In the genomic region with DNA sequence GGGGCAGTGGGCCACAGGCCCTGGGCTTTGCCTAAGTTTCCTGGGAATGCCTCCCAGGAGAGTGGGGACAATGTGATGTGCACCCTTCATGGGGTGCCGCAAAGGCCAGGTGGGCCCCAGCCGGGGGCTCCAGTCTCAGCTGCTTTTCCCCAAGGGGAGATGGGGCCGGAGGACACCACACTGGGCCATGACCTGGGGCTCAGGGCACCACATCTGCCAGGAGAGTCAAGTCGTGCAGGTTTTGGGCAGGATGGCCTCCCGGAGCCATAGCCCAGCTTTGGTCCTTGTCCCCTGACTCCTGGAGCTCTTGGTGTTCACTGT, we compare ENCODE assay signal across 25 cellular contexts.
"Had no signal": no experiment of that assay in that cellular context is flagged by ENCODE, and none has a peak within 500 bp of the region (broad histone marks: within the 10 kb centered on the region; RNA-seq: fewer than 3 reads in every experiment).

No MANE protein-coding gene starts in this region.

- H3K27ac Mint-ChIP-seq: nephron; neural progenitor cell; progenitor cell of endocrine pancreas; stimulated activated naive CD8-positive, alpha-beta T cell treated with anti-CD3 and anti-CD28 coated beads, Interleukin-15, Interleukin-2, amounts not matched to agents 100 ng/mL and 50 ng/mL, for 24 hours had no signal

- H3K9me3 ChIP-seq: gastrocnemius medialis, right atrium auricular region, suprapubic skin, thyroid gland, vagina had no signal

- H3K4me1 ChIP-seq: neural progenitor cell had no signal

- ATAC-seq: gastrocnemius medialis; left lobe of liver; naive thymus-derived CD4-positive, alpha-beta T cell; sciatic nerve had no signal

- H3K27ac ChIP-seq: gastrocnemius medialis, hepatocyte, neural progenitor cell, parathyroid adenoma, suprapubic skin, thyroid gland, vagina had no signal

- H3K4me1 Mint-ChIP-seq: central memory CD8-positive, alpha-beta T cell had no signal

- H3K4me2 ChIP-seq: hepatocyte, neural progenitor cell, smooth muscle cell had no signal

- H3K9ac ChIP-seq: neural progenitor cell, parathyroid adenoma had no signal

- H3K4me3 ChIP-seq: gastrocnemius medialis, hepatocyte, neural progenitor cell, right atrium auricular region, smooth muscle cell, suprapubic skin, thyroid gland, vagina had no signal

- H3K4me3 Mint-ChIP-seq: central memory CD8-positive, alpha-beta T cell; naive thymus-derived CD4-positive, alpha-beta T cell; nephron; neural progenitor cell; stimulated activated naive CD8-positive, alpha-beta T cell treated with anti-CD3 and anti-CD28 coated beads, Interleukin-15, Interleukin-2, amounts not matched to agents 100 ng/mL and 50 ng/mL, for 24 hours had no signal

- H3K27me3 ChIP-seq: gastrocnemius medialis, hepatocyte, neural progenitor cell, right atrium auricular region, suprapubic skin, thyroid gland, vagina had no signal

- H3K36me3 ChIP-seq: gastrocnemius medialis, neural progenitor cell, right atrium auricular region, vagina had no signal

- H3K9me3 Mint-ChIP-seq: central memory CD8-positive, alpha-beta T cell; naive thymus-derived CD4-positive, alpha-beta T cell; nephron; neural progenitor cell; stimulated activated naive CD8-positive, alpha-beta T cell treated with anti-CD3 and anti-CD28 coated beads, Interleukin-15, Interleukin-2, amounts not matched to agents 100 ng/mL and 50 ng/mL, for 24 hours had no signal

- DNase-seq: cortex of kidney; effector CD4-positive, alpha-beta T cell; gastrocnemius medialis; islet precursor cell; mesendoderm; naive thymus-derived CD4-positive, alpha-beta T cell; stimulated activated CD4-positive, alpha-beta T cell treated with anti-CD3 and anti-CD28 coated beads, Interleukin-12 subunit alpha, Interleukin-12 subunit beta, amount 100 ng/mL, for 4 hours; stimulated activated CD4-positive, alpha-beta T cell treated with anti-CD3 and anti-CD28 coated beads, Interleukin-1b, Interleukin-23, amount 100 ng/mL, for 48 hours; stimulated activated CD4-positive, alpha-beta T cell treated with anti-CD3 and anti-CD28 coated beads, Interleukin-4, amount 100 ng/mL, for 1 hour; stimulated activated CD8-positive, alpha-beta memory T cell treated with anti-CD3 and anti-CD28 coated beads, Interleukin-4, amount 100 ng/mL, for 48 hours; trophoblast cell had no signal
